In genomic region chr20:23020230-23020629, GRCh38 we compare ENCODE assay signal across 1 cellular context.
TF ChIP-seq lines count a peak whose summit lies in the region.

No MANE protein-coding gene starts in this region.

TF ChIP-seq in K562, 482 proteins besides CTCF, POLR2A, EP300 and RAD21 (continues in another document):
- TF ChIP-seq ZFX (CRISPR knock-in tag; IDR thresholded peaks at IDR 0.05) (no peak), HMGN3 (IDR thresholded peaks at IDR 0.05; ENCODE audit: borderline replicate concordance, extremely low read depth, insufficient read length, low read depth, low read length) (no peak), ZBTB12 (CRISPR knock-in tag; IDR thresholded peaks at IDR 0.05) (no peak), TCF3 (CRISPR knock-in tag; IDR thresholded peaks at IDR 0.05) (no peak), RFX7 (CRISPR knock-in tag; IDR thresholded peaks at IDR 0.05) (no peak), PRPF4 (IDR thresholded peaks at IDR 0.05; ENCODE audit: insufficient read depth, low read depth, low read length, poor library complexity, severe bottlenecking) (no peak), MCM7 (IDR thresholded peaks at IDR 0.05) (no peak), PYGO2 (tag; IDR thresholded peaks at IDR 0.05) (peak; percentile 60; the same call in 1 of the 2 replicates), NR2F6 (CRISPR knock-in tag; IDR thresholded peaks at IDR 0.05) (no peak), NRF1 (conservative IDR thresholded peaks at IDR 0.05 in 1 of 2, IDR thresholded peaks at IDR 0.05 in 1 of 2) (no peak), SIRT6 (IDR thresholded peaks at IDR 0.05; ENCODE audit: low read depth, low read length) (no peak), CGGBP1 (CRISPR knock-in tag; IDR thresholded peaks at IDR 0.05) (no peak), NFE2 (IDR thresholded peaks at IDR 0.05; ENCODE audit: low read depth) (no peak), ZNF140 (CRISPR knock-in tag; IDR thresholded peaks at IDR 0.05) (no peak), SMAD3 (CRISPR knock-in tag; conservative IDR thresholded peaks at IDR 0.05) (no peak), MECOM (CRISPR knock-in tag; IDR thresholded peaks at IDR 0.05) (0 out of 2 replicates have a peak, but pooled peaks have one; percentile 19), NR3C1 (CRISPR knock-in tag; IDR thresholded peaks at IDR 0.05) (no peak), CREB3 (tag; conservative IDR thresholded peaks at IDR 0.05; ENCODE audit: low read depth) (peak; percentile 81), FOXK2 (conservative IDR thresholded peaks at IDR 0.05 in 1 of 2, IDR thresholded peaks at IDR 0.05 in 1 of 2; ENCODE audit: low read depth in 2 of 2) (no peak), TCFL5 (CRISPR knock-in tag; conservative IDR thresholded peaks at IDR 0.05) (no peak), NCOA4 (IDR thresholded peaks at IDR 0.05; ENCODE audit: partially characterized antibody) (no peak), SRF (CRISPR knock-in tag; IDR thresholded peaks at IDR 0.05) (no peak), ZNF592 (IDR thresholded peaks at IDR 0.05) (peak; percentile 53; the same call in 1 of the 2 replicates), SLC30A9 (CRISPR knock-in tag; IDR thresholded peaks at IDR 0.05) (no peak), MTA2 (IDR thresholded peaks at IDR 0.05; ENCODE audit: low read depth) (no peak), HDAC8 (tag; IDR thresholded peaks at IDR 0.05) (peak; percentile 75), NR4A1 (CRISPR knock-in tag; IDR thresholded peaks at IDR 0.05) (no peak), NR4A1 (tag; IDR thresholded peaks at IDR 0.05) (peak; percentile 49; the same call in 1 of the 2 replicates), KAT2B (IDR thresholded peaks at IDR 0.05; ENCODE audit: low read depth, low read length) (no peak), PTRF (tag; IDR thresholded peaks at IDR 0.05) (peak; percentile 61; the same call in 1 of the 2 replicates), RNF2 (IDR thresholded peaks at IDR 0.05) (no peak), MLLT1 (IDR thresholded peaks at IDR 0.05) (no peak), ZNF507 (tag; conservative IDR thresholded peaks at IDR 0.05) (no peak), NR2C1 (IDR thresholded peaks at IDR 0.05) (no peak), NR2C1 (tag; IDR thresholded peaks at IDR 0.05) (peak; percentile 53; the same call in 1 of the 2 replicates), HMBOX1 (IDR thresholded peaks at IDR 0.05) (no peak), ZFP1 (CRISPR knock-in tag; IDR thresholded peaks at IDR 0.05) (no peak), ETS2 (tag; IDR thresholded peaks at IDR 0.05; ENCODE audit: borderline replicate concordance, poor library complexity, severe bottlenecking) (no peak), POLR2H (tag; IDR thresholded peaks at IDR 0.05; ENCODE audit: low read depth) (no peak), BCL6 (CRISPR knock-in tag; IDR thresholded peaks at IDR 0.05) (no peak), E4F1 (CRISPR knock-in tag; IDR thresholded peaks at IDR 0.05; ENCODE audit: borderline replicate concordance) (no peak), ZNF274 (IDR thresholded peaks at IDR 0.05; ENCODE audit: borderline replicate concordance, low read depth, low read length) (no peak), HINFP (tag; conservative IDR thresholded peaks at IDR 0.05; ENCODE audit: low read depth) (0 out of 2 replicates have a peak, but pooled peaks have one; percentile 43), HOMEZ (CRISPR knock-in tag; IDR thresholded peaks at IDR 0.05) (no peak), USF1 (CRISPR knock-in tag; IDR thresholded peaks at IDR 0.05) (no peak), ATF7 (IDR thresholded peaks at IDR 0.05) (no peak), POLR2B (IDR thresholded peaks at IDR 0.05; ENCODE audit: low read depth, partially characterized antibody) (no peak), CHD2 (IDR thresholded peaks at IDR 0.05; ENCODE audit: low read depth, low read length) (no peak), E2F3 (CRISPR knock-in tag; IDR thresholded peaks at IDR 0.05) (no peak), PTTG1 (tag; IDR thresholded peaks at IDR 0.05; ENCODE audit: low read depth) (peak; percentile 68; the same call in 1 of the 2 replicates), ZNF124 (CRISPR knock-in tag; IDR thresholded peaks at IDR 0.05) (no peak), CTCFL (IDR thresholded peaks at IDR 0.05; ENCODE audit: borderline replicate concordance, insufficient read depth, low read depth, low read length, poor library complexity, severe bottlenecking) (no peak), ZNF311 (CRISPR knock-in tag; IDR thresholded peaks at IDR 0.05) (no peak), FOXK1 (CRISPR knock-in tag; IDR thresholded peaks at IDR 0.05; ENCODE audit: borderline replicate concordance) (no peak), MEF2D (tag; conservative IDR thresholded peaks at IDR 0.05; ENCODE audit: low read depth) (peak; percentile 50; the same call in 1 of the 2 replicates)
